Comparison of ENCODE assay signal across 13 cellular contexts in genomic region chr16:29993903-29994612, GRCh38. TPM values are rescaled to one million over a fixed set of nuclear protein-coding genes. Genes with fewer than 3 reads are reported as not detected.
DNase-seq lines count a peak whose midpoint lies in the region; ATAC-seq, FAIRE-seq and TF ChIP-seq lines count a peak whose summit lies in the region.
"Had no signal": no experiment of that assay in that cellular context is flagged by ENCODE, and none has a peak within 500 bp of the region (broad histone marks: within the 10 kb centered on the region; RNA-seq: fewer than 3 reads in every experiment).

No MANE protein-coding gene starts in this region.

- TF ChIP-seq POLR2A in GM12891 (IDR thresholded peaks at IDR 0.05; ENCODE audit: low read depth, low read length), result no peak

- POLR2A ChIA-PET in CD8-positive, alpha-beta T cell (lab: Charles Lee), result interaction anchor here (0.9 kb wide), 1 partner anchor 32 kb away, joined by 4 read pairs; the partner anchor contains the start of gene TMEM219

- no peaks in the 10 kb centered on the region for H3K9me3 ChIP-seq in CD8-positive, alpha-beta T cell (ENCODE audit: low read length)
- H3K9me3 ChIP-seq in MM.1S (replicated peaks; ENCODE audit: insufficient read depth, low read length) (no peaks in the 10 kb centered on the region), colonic mucosa (no peaks in the 10 kb centered on the region), neuron (ENCODE audit: low read length) (no peaks in the 10 kb centered on the region)
- H3K9me3 ChIP-seq: ovary, testis had no signal

- no peaks in the 10 kb centered on the region for H3K9me2 ChIP-seq in MM.1S (replicated peaks; ENCODE audit: insufficient read depth, low read length)

- H3K4me3 ChIP-seq in CD8-positive, alpha-beta T cell (ENCODE audit: low read depth, low read length), result no peak overlapping the region
- H3K4me3 ChIP-seq in MM.1S (ENCODE audit: low read length) (peak overlapping the region; percentile 98; the same call in 1 of the 2 replicates), colonic mucosa (no peak overlapping the region), neuron (ENCODE audit: low read length) (peak overlapping the region; percentile 73)

- intact Hi-C loops in CD8-positive, alpha-beta T cell (cut with DNase I, micrococcal nuclease), result no loop called here
- intact Hi-C loops in colonic mucosa (cut with DNase I), result no loop called here

- no peak for DNase-seq in CD8-positive, alpha-beta T cell
- DNase-seq in MM.1S, result no peak
- no peak for DNase-seq in colonic mucosa
- DNase-seq in cortex of kidney (lab: John Stamatoyannopoulos, UW), result no peak
- DNase-seq in NCI-H2029 (lab: John Stamatoyannopoulos, UW), result no peak
- DNase-seq in GM12891 (ENCODE audit: insufficient read length, low spot score), result no peak
- DNase-seq in NCI-H146 treated with DMSO at 0.1 percent for 48 hours (lab: John Stamatoyannopoulos, UW; ENCODE audit: unreplicated experiment), result no peak
- DNase-seq: NCI-H1105 treated with DMSO at 0.1 percent for 48 hours, testis had no signal

- no peaks in the 10 kb centered on the region for H3K27me3 ChIP-seq in CD8-positive, alpha-beta T cell (ENCODE audit: insufficient read depth, low read length)
- no peaks in the 10 kb centered on the region for H3K27me3 ChIP-seq in MM.1S (replicated peaks; ENCODE audit: insufficient read depth, low read length)
- no peaks in the 10 kb centered on the region for H3K27me3 ChIP-seq in colonic mucosa
- no peaks in the 10 kb centered on the region for H3K27me3 ChIP-seq in neuron (ENCODE audit: insufficient read depth, low read length)
- H3K27me3 ChIP-seq: ovary, testis had no signal

- H3K4me2 ChIP-seq in MM.1S (ENCODE audit: low read depth, low read length), result peak overlapping the region; percentile 99

- H3K27ac Mint-ChIP-seq in CD8-positive, alpha-beta T cell, result peak overlapping the region; percentile 62

- no peaks in the 10 kb centered on the region for H3K9me3 Mint-ChIP-seq in CD8-positive, alpha-beta T cell

- H3K9ac ChIP-seq in MM.1S (ENCODE audit: low read length) (no peak overlapping the region; the same call in 1 of the 2 replicates), colonic mucosa (ENCODE audit: low read depth in 2 of 2, low read length in 2 of 2) (peak overlapping the region; percentile 1 to 95)

- CTCF ChIA-PET in CD8-positive, alpha-beta T cell (lab: Charles Lee), result interaction anchor here (1.1 to 1.6 kb wide), 5 partner anchors 11 to 175 kb away, joined by 3 to 6 read pairs (median 4); partner anchors contain the start of gene TLCD3B

- H3K4me3 Mint-ChIP-seq in CD8-positive, alpha-beta T cell, result peak overlapping the region; percentile 94

- H3K79me2 ChIP-seq in MM.1S (ENCODE audit: low read length), result peaks cover 11% of the 10 kb centered on the region

- no peak for TF ChIP-seq CTCF in CD8-positive, alpha-beta T cell (IDR thresholded peaks at IDR 0.05)
- no peak for TF ChIP-seq CTCF in MM.1S (IDR thresholded peaks at IDR 0.05; ENCODE audit: low read length)
- TF ChIP-seq CTCF in colonic mucosa (IDR thresholded peaks at IDR 0.05), result no peak

- peaks cover 21% of the 10 kb centered on the region for H3F3A ChIP-seq in MM.1S (ENCODE audit: insufficient read depth, low read length)

- H3K27ac ChIP-seq in CD8-positive, alpha-beta T cell (ENCODE audit: low read depth, low read length), result no peak overlapping the region
- no peak overlapping the region for H3K27ac ChIP-seq in MM.1S (ENCODE audit: low read length)
- H3K27ac ChIP-seq in colonic mucosa, result no peak overlapping the region

- H4K20me1 ChIP-seq in MM.1S (ENCODE audit: insufficient read depth, low read length), result no peaks in the 10 kb centered on the region

- H3K27me3 Mint-ChIP-seq in CD8-positive, alpha-beta T cell (ENCODE audit: low read depth), result no peaks in the 10 kb centered on the region

- H2AFZ ChIP-seq in MM.1S (ENCODE audit: low read length) (no peak overlapping the region), neuron (ENCODE audit: low read depth, low read length) (no peak overlapping the region)

- H3K4me1 ChIP-seq in CD8-positive, alpha-beta T cell (ENCODE audit: insufficient read depth, low read length), result peaks cover 14% of the 10 kb centered on the region
- H3K4me1 ChIP-seq in MM.1S (ENCODE audit: low read length), result peaks cover 12% of the 10 kb centered on the region
- H3K4me1 ChIP-seq in colonic mucosa, result peaks cover 9% of the 10 kb centered on the region
- H3K4me1 ChIP-seq in neuron (ENCODE audit: insufficient read depth, low read length), result peaks cover 21% of the 10 kb centered on the region

- FAIRE-seq in GM12891 (lab: Jason Lieb, UNC), result no peak
- FAIRE-seq: endometrium, H54 had no signal

- H3K4me1 Mint-ChIP-seq in CD8-positive, alpha-beta T cell (ENCODE audit: low read depth), result peaks cover 35% of the 10 kb centered on the region

- H3K36me3 ChIP-seq in CD8-positive, alpha-beta T cell (ENCODE audit: insufficient read depth, low read length), result peaks cover 11% of the 10 kb centered on the region
- H3K36me3 ChIP-seq in MM.1S (replicated peaks; ENCODE audit: insufficient read depth, low read length) (0 out of 2 replicates have a peak, but pooled peaks cover 2% of the 10 kb centered on the region), colonic mucosa (no peaks in the 10 kb centered on the region), neuron (ENCODE audit: insufficient read depth, low read length) (peaks cover 47% of the 10 kb centered on the region)
- H3K36me3 ChIP-seq: ovary had no signal

- no peak for ATAC-seq in CD8-positive, alpha-beta T cell

- peaks cover 56% of the 10 kb centered on the region for H3K36me3 Mint-ChIP-seq in CD8-positive, alpha-beta T cell

TF ChIP-seq in GM12891, 5 proteins besides CTCF, POLR2A, EP300 and RAD21:
- no peak for TF ChIP-seq POLR2AphosphoS5 (IDR thresholded peaks at IDR 0.05; ENCODE audit: low read depth, low read length)
- no peak for TF ChIP-seq POU2F2 (IDR thresholded peaks at IDR 0.05; ENCODE audit: low read depth, low read length)
- no peak for TF ChIP-seq TAF1 (IDR thresholded peaks at IDR 0.05; ENCODE audit: low read depth, low read length)
- no peak for TF ChIP-seq SPI1 (IDR thresholded peaks at IDR 0.05; ENCODE audit: low read depth, low read length)
- no peak for TF ChIP-seq PAX5 (IDR thresholded peaks at IDR 0.05; ENCODE audit: insufficient read depth, low read length, severe bottlenecking)

RNA-seq across cellular contexts. Expression of gene HIRIP3, which starts 1.4 kb away (rescaled TPM):
- 10 to 100 TPM; 10.3 to 10.5 TPM for total RNA-seq in CD8-positive, alpha-beta T cell
- total RNA-seq in colonic mucosa, result 10 to 100 TPM in 1 of 2 donors, 1 to 10 TPM in 1; 7.5 to 18.4 TPM
- polyA plus RNA-seq in GM12891 (2012; ENCODE audit: low read depth, missing spikeins), result 21.1 TPM

RNA-seq across cellular contexts. Expression of gene INO80E, which starts 2.0 kb away (rescaled TPM):
- total RNA-seq in CD8-positive, alpha-beta T cell, result 10 to 100 TPM; 49.8 to 59.4 TPM
- total RNA-seq in colonic mucosa, result 10 to 100 TPM; 46.9 to 80.2 TPM
- polyA plus RNA-seq in GM12891 (2012; ENCODE audit: low read depth, missing spikeins), result 51.9 TPM

RNA-seq across cellular contexts. Expression of gene DOC2A, which starts 16.8 kb away (rescaled TPM):
- total RNA-seq in CD8-positive, alpha-beta T cell, result not detected
- 10 to 100 TPM in 1 of 2 donors, 1 to 10 TPM in 1; 4.8 to 12.9 TPM for total RNA-seq in colonic mucosa
- 0.19 TPM for polyA plus RNA-seq in GM12891 (2012; ENCODE audit: low read depth, missing spikeins)

RNA-seq across cellular contexts. Expression of gene TAOK2, which starts 20.4 kb away (rescaled TPM):
- total RNA-seq in CD8-positive, alpha-beta T cell, result 10 to 100 TPM; 12.2 to 12.8 TPM
- 10 to 100 TPM; 37.4 to 62.3 TPM for total RNA-seq in colonic mucosa
- polyA plus RNA-seq in GM12891 (2012; ENCODE audit: low read depth, missing spikeins), result 12.2 TPM

RNA-seq across cellular contexts. Expression of gene C16orf92, which starts 28.9 kb away (rescaled TPM):
- not detected for total RNA-seq in CD8-positive, alpha-beta T cell
- not detected for total RNA-seq in colonic mucosa
- not detected for polyA plus RNA-seq in GM12891 (2012; ENCODE audit: low read depth, missing spikeins)
- total RNA-seq: ovary had no signal
- polyA plus RNA-seq: ovary had no signal

Comparison
In these comparisons a context has a peak if more than half of its experiments do, and no peak if none do; other contexts are left out.
1. H3K4me3 ChIP-seq: peak in MM.1S (single experiment) and neuron (single experiment); none in CD8-positive, alpha-beta T cell (single experiment) and colonic mucosa (single experiment).
2. RNA of gene DOC2A, which starts 16.8 kb away (total RNA-seq): 4.8 to 12.9 TPM in colonic mucosa; not detected in CD8-positive, alpha-beta T cell; every median in the first group is over 4 times any median in the second.